Comparison of ENCODE assay signal across 19 cellular contexts in the genomic region with DNA sequence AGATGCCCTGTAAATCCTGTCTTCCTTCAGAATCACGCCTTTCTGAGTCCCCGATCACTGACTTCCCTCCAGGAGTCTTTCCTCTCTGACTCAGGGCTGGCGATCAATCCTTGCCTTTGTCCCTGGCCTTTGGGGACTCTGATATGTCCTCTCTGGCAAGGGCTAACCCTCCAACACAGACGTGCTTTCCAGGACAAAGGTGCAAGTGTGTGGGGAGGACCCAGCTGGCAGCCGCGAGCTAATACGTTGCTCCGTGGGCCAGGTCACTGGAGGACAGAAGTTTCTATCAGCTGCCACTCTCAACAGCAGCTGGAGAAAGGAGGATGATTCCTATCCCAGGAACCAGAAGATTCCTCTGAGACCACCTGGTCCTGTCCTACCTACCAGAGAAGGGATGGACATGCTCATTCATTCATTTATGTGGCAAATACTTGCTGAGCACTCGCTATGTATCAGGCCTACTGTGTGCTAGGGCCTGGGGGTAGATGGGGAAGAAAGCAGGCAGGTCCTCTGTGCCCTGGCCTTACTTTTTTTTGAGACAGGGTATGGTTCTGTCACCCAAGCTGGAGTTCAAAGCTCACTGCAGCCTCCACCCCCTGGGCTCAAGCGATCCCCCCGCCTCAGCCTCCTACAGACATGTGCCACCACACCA.
"Had no signal": no experiment of that assay in that cellular context is flagged by ENCODE, and none has a peak within 500 bp of the region (broad histone marks: within the 10 kb centered on the region; RNA-seq: fewer than 3 reads in every experiment).

No MANE protein-coding gene starts in this region.

- H3K9me3 ChIP-seq: gastroesophageal sphincter, ovary, thyroid gland, vagina had no signal

- H3K4me1 Mint-ChIP-seq: central memory CD8-positive, alpha-beta T cell had no signal

- H3K27ac Mint-ChIP-seq: activated CD8-positive, alpha-beta memory T cell treated with anti-CD3 and anti-CD28 coated beads, Interleukin-2, amount 10 ng/mL, durations not matched to agents 7 days and 5 days; activated naive CD4-positive, alpha-beta T cell treated with anti-CD3 and anti-CD28 coated beads, Interleukin-2, amount 50 U/mL, for 72 hours; activated T-cell treated with anti-CD3 and anti-CD28 coated beads, Interleukin-2, amount 50 U/mL, for 24 hours had no signal

- H3K4me2 ChIP-seq: hepatocyte had no signal

- H3K79me2 ChIP-seq: hepatocyte had no signal

- H3K36me3 ChIP-seq: gastroesophageal sphincter, ovary, thyroid gland, vagina had no signal

- H3K27me3 ChIP-seq: gastroesophageal sphincter, hepatocyte, ovary, thyroid gland, vagina had no signal

- H3K4me3 ChIP-seq: gastroesophageal sphincter, hepatocyte, ovary, skin epidermis, thyroid gland, vagina had no signal

- H3K36me3 Mint-ChIP-seq: activated CD8-positive, alpha-beta memory T cell treated with anti-CD3 and anti-CD28 coated beads, Interleukin-2, amount 10 ng/mL, durations not matched to agents 7 days and 5 days; activated naive CD4-positive, alpha-beta T cell treated with anti-CD3 and anti-CD28 coated beads, Interleukin-2, amount 50 U/mL, for 72 hours; brain had no signal

- H3K4me3 Mint-ChIP-seq: activated CD8-positive, alpha-beta memory T cell treated with anti-CD3 and anti-CD28 coated beads, Interleukin-2, amount 10 ng/mL, durations not matched to agents 7 days and 5 days; activated T-cell treated with anti-CD3 and anti-CD28 coated beads, Interleukin-2, amount 50 U/mL, for 24 hours; brain; central memory CD8-positive, alpha-beta T cell; nephron had no signal

- H3K4me1 ChIP-seq: gastroesophageal sphincter, thyroid gland had no signal

- H2AFZ ChIP-seq: hepatocyte had no signal

- H3K9me3 Mint-ChIP-seq: activated naive CD4-positive, alpha-beta T cell treated with anti-CD3 and anti-CD28 coated beads, Interleukin-2, amount 50 U/mL, for 72 hours; activated T-cell treated with anti-CD3 and anti-CD28 coated beads, Interleukin-2, amount 50 U/mL, for 24 hours; brain; central memory CD8-positive, alpha-beta T cell; nephron had no signal

- H3K27me3 Mint-ChIP-seq: central memory CD8-positive, alpha-beta T cell had no signal

- ATAC-seq: activated CD8-positive, alpha-beta memory T cell treated with anti-CD3 and anti-CD28 coated beads, Interleukin-2, amount 10 ng/mL, durations not matched to agents 7 days and 5 days; activated naive CD4-positive, alpha-beta T cell treated with anti-CD3 and anti-CD28 coated beads, Interleukin-2, amount 50 U/mL, for 72 hours; gastroesophageal sphincter had no signal

- DNase-seq: activated CD4-positive, alpha-beta T cell treated with anti-CD3 and anti-CD28 coated beads for 1 hour; activated CD4-positive, alpha-beta T cell treated with anti-CD3 and anti-CD28 coated beads, Interleukin-2, amount 50 U/mL, for 48 hours; activated CD8-positive, alpha-beta memory T cell treated with anti-CD3 and anti-CD28 coated beads, Interleukin-2, amount 10 ng/mL, durations not matched to agents 7 days and 5 days; activated effector memory CD4-positive, alpha-beta T cell treated with anti-CD3 and anti-CD28 coated beads, Interleukin-2, amount 50 U/mL, for 16 hours; activated T-cell treated with anti-CD3 and anti-CD28 coated beads, Interleukin-2, amount 50 U/mL, for 24 hours; amygdala; cortex of kidney; effector memory CD4-positive, alpha-beta T cell; kidney glomerular epithelial cell; ovary; thyroid gland had no signal

- H3K27ac ChIP-seq: gastroesophageal sphincter, hepatocyte, ovary, skin epidermis, thyroid gland, vagina had no signal
